In the genomic region with DNA sequence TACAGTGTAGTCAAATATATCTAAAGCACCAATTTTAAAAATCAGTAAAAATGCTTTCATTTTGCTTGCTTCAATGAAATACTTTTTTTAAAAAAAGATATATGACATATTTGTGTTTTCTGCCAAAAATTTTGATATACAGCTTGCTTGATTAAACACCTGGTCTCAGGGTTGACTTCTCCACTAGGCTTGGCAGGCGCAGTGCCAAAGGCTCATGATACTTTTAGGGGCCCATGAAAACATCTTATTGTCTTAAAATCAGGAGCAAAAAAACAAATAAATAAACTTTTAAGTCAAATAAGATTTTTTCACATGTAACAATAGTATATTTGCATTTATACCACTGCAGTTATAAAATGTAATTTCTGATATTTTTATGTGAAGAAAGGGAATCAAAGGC, we compare ENCODE assay signal across 31 cellular contexts.
"Had no signal": no experiment of that assay in that cellular context is flagged by ENCODE, and none has a peak within 500 bp of the region (broad histone marks: within the 10 kb centered on the region; RNA-seq: fewer than 3 reads in every experiment).

No MANE protein-coding gene starts in this region.

- H3K4me3 ChIP-seq: adrenal gland, ascending aorta, body of pancreas, breast epithelium, cardiac muscle cell had no signal

- H3K9me3 ChIP-seq: adrenal gland, ascending aorta, body of pancreas, breast epithelium had no signal

- H3K4me1 ChIP-seq: adrenal gland, ascending aorta, body of pancreas, breast epithelium had no signal

- ATAC-seq: activated naive CD4-positive, alpha-beta T cell treated with anti-CD3 and anti-CD28 coated beads, Interleukin-2, amount 50 U/mL, for 72 hours; activated naive CD8-positive, alpha-beta T cell treated with anti-CD3 and anti-CD28 coated beads, Interleukin-2, amount 50 U/mL, for 24 hours; activated T-cell treated with anti-CD3 and anti-CD28 coated beads, Interleukin-2, amount 50 U/mL, for 4 hours; activated T-cell treated with anti-CD3 and anti-CD28 coated beads, Interleukin-2, amount 50 U/mL, for 72 hours; activated T-helper 17 cell treated with anti-CD3 and anti-CD28 coated beads, Interleukin-2, amount 50 U/mL, for 72 hours; body of pancreas had no signal

- H3K27me3 ChIP-seq: adrenal gland, ascending aorta, body of pancreas, brain microvascular endothelial cell, breast epithelium, cardiac muscle cell had no signal

- H3K27ac ChIP-seq: adrenal gland, ascending aorta, body of pancreas, brain microvascular endothelial cell, breast epithelium, cardiac muscle cell had no signal

- H3K36me3 ChIP-seq: adrenal gland, ascending aorta, brain microvascular endothelial cell, breast epithelium had no signal

- DNase-seq: activated effector memory CD4-positive, alpha-beta T cell treated with anti-CD3 and anti-CD28 coated beads, Interleukin-2, amount 50 U/mL, for 16 hours; activated effector memory CD4-positive, alpha-beta T cell treated with Interleukin-2 at 50 U/mL for 16 hours; activated gamma-delta T cell; activated gamma-delta T cell treated with Interleukin-2 at 50 U/mL for 16 hours; activated naive CD4-positive, alpha-beta T cell; activated naive CD4-positive, alpha-beta T cell treated with anti-CD3 and anti-CD28 coated beads for 36 hours; activated naive CD4-positive, alpha-beta T cell treated with anti-CD3 and anti-CD28 coated beads, Interleukin-2, amount 10 ng/mL, durations not matched to agents 7 days and 5 days; activated naive CD4-positive, alpha-beta T cell treated with anti-CD3 and anti-CD28 coated beads, Interleukin-2, amount 50 U/mL, for 16 hours; activated naive CD4-positive, alpha-beta T cell treated with Interleukin-2 at 50 U/mL for 16 hours; activated naive CD8-positive, alpha-beta T cell treated with anti-CD3 and anti-CD28 coated beads for 36 hours; activated naive CD8-positive, alpha-beta T cell treated with anti-CD3 and anti-CD28 coated beads, Interleukin-2, amount 10 ng/mL, durations not matched to agents 7 days and 5 days; activated naive CD8-positive, alpha-beta T cell treated with anti-CD3 and anti-CD28 coated beads, Interleukin-2, amount 50 U/mL, for 24 hours; activated T-cell treated with anti-CD3 and anti-CD28 coated beads, Interleukin-2, amount 50 U/mL, for 24 hours; activated T-cell treated with anti-CD3 and anti-CD28 coated beads, Interleukin-2, amount 50 U/mL, for 4 hours; activated T-cell treated with anti-CD3 and anti-CD28 coated beads, Interleukin-2, amount 50 U/mL, for 48 hours; activated T-cell treated with anti-CD3 and anti-CD28 coated beads, Interleukin-2, amount 50 U/mL, for 72 hours; adrenal gland; amniotic stem cell; amygdala; anterior cingulate cortex; aorta; brain microvascular endothelial cell; caudate nucleus; central memory CD4-positive, alpha-beta T cell; cerebellar nuclear complex had no signal
